Comparison of ENCODE assay signal across 1 cellular context in genomic region chr19:40716655-40717324, GRCh38.
TF ChIP-seq lines count a peak whose summit lies in the region.

COQ8B (minus strand) TSS chr19:40716886; CDS start chr19:40714632, 2,254 bp downstream.
ITPKC (plus strand) TSS chr19:40717112; CDS start chr19:40717136, 24 bp downstream.

TF ChIP-seq in HepG2, 621 proteins besides CTCF, POLR2A, EP300 and RAD21 (continued from another document and continues in another):
- TF ChIP-seq ZNF503 (CRISPR knock-in tag; IDR thresholded peaks at IDR 0.05) (no peak), GATA4 (IDR thresholded peaks at IDR 0.05; ENCODE audit: borderline replicate concordance, low read depth) (no peak), ZNF773 (CRISPR knock-in tag; IDR thresholded peaks at IDR 0.05; ENCODE audit: borderline replicate concordance) (no peak), HDAC2 (CRISPR knock-in tag; IDR thresholded peaks at IDR 0.05) (peak; percentile 18; the same call in 1 of the 2 replicates), HNRNPL (IDR thresholded peaks at IDR 0.05; ENCODE audit: low read depth, low read length) (no peak), RBFOX2 (IDR thresholded peaks at IDR 0.05; ENCODE audit: low read depth, low read length) (peak; percentile 86), ZNF781 (CRISPR knock-in tag; IDR thresholded peaks at IDR 0.05; ENCODE audit: borderline replicate concordance, not compliant biosample characterization) (no peak), MIXL1 (CRISPR knock-in tag; IDR thresholded peaks at IDR 0.05) (no peak), ZNF263 (CRISPR knock-in tag; IDR thresholded peaks at IDR 0.05) (no peak), NONO (IDR thresholded peaks at IDR 0.05) (no peak), NONO (CRISPR knock-in tag; conservative IDR thresholded peaks at IDR 0.05) (peak; percentile 58; the same call in 1 of the 2 replicates), BRCA1 (CRISPR knock-in tag; IDR thresholded peaks at IDR 0.05) (no peak), ZNF772 (CRISPR knock-in tag; IDR thresholded peaks at IDR 0.05) (0 out of 2 replicates have a peak, but pooled peaks have one; percentile 3), DRAP1 (CRISPR knock-in tag; IDR thresholded peaks at IDR 0.05) (peak; percentile 79; the same call in 1 of the 2 replicates), ATF7 (IDR thresholded peaks at IDR 0.05) (no peak), ATF7 (CRISPR knock-in tag; IDR thresholded peaks at IDR 0.05) (no peak), ZNF749 (CRISPR knock-in tag; IDR thresholded peaks at IDR 0.05; ENCODE audit: borderline replicate concordance) (no peak), SNAPC4 (CRISPR knock-in tag; IDR thresholded peaks at IDR 0.05) (peak; percentile 42; the same call in 1 of the 2 replicates), ZNF605 (CRISPR knock-in tag; IDR thresholded peaks at IDR 0.05) (no peak; the same call in 1 of the 2 replicates), EEA1 (CRISPR knock-in tag; IDR thresholded peaks at IDR 0.05; ENCODE audit: borderline replicate concordance) (no peak), GPN1 (CRISPR knock-in tag; IDR thresholded peaks at IDR 0.05; ENCODE audit: borderline replicate concordance) (no peak), ZNF513 (CRISPR knock-in tag; conservative IDR thresholded peaks at IDR 0.05) (no peak), SP2 (CRISPR knock-in tag; IDR thresholded peaks at IDR 0.05) (peak; percentile 68; the same call in 1 of the 2 replicates), GATAD1 (CRISPR knock-in tag; IDR thresholded peaks at IDR 0.05) (peak; percentile 82), MYPOP (CRISPR knock-in tag; IDR thresholded peaks at IDR 0.05) (peak; percentile 62; the same call in 1 of the 2 replicates), MIER3 (CRISPR knock-in tag; IDR thresholded peaks at IDR 0.05; ENCODE audit: borderline replicate concordance) (no peak), ATF3 (CRISPR knock-in tag; IDR thresholded peaks at IDR 0.05) (no peak), ZNF549 (CRISPR knock-in tag; IDR thresholded peaks at IDR 0.05) (no peak), ZBTB3 (CRISPR knock-in tag; IDR thresholded peaks at IDR 0.05; ENCODE audit: borderline replicate concordance, low read depth) (0 out of 2 replicates have a peak, but pooled peaks have one; percentile 44), ZZZ3 (CRISPR knock-in tag; IDR thresholded peaks at IDR 0.05; ENCODE audit: borderline replicate concordance) (no peak), ZNF619 (CRISPR knock-in tag; IDR thresholded peaks at IDR 0.05) (no peak), ZNF562 (CRISPR knock-in tag; IDR thresholded peaks at IDR 0.05; ENCODE audit: borderline replicate concordance) (no peak), CEBPZ (IDR thresholded peaks at IDR 0.05; ENCODE audit: low read length) (no peak), HMGXB3 (CRISPR knock-in tag; IDR thresholded peaks at IDR 0.05; ENCODE audit: borderline replicate concordance) (0 out of 2 replicates have a peak, but pooled peaks have one; percentile 44), LBX2 (CRISPR knock-in tag; IDR thresholded peaks at IDR 0.05; ENCODE audit: borderline replicate concordance) (no peak), ZNF276 (CRISPR knock-in tag; IDR thresholded peaks at IDR 0.05; ENCODE audit: low read depth) (no peak)
